Comparison of ENCODE assay signal across 9 cellular contexts in the genomic region with DNA sequence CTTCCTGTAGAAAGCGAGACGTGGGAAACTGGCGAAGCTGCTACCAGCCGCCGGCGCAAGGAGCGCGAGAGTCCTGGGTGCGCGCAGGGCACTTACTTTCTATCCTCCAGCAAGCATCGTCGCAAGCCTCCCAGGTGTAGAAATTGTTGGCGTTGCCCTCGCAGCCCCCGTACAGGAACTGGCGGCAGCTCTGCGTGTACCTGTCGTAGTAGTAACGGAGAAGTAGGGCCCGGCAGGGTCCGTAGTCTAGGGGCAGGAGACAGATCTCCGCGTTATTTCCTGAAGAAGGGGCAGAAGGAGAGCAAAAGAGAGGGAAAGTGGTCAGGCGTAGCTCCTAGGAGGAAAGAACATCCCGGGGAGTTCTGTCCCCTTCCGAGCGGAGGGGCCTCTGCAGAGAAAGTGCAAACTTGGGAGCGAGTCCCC. TPM values are rescaled to one million over a fixed set of nuclear protein-coding genes. Genes with fewer than 3 reads are reported as not detected.
A peak's percentile ranks its signal among the peaks of the same experiment; 100 is the strongest.
DNase-seq lines count a peak whose midpoint lies in the region; ATAC-seq and TF ChIP-seq lines count a peak whose summit lies in the region.
"Had no signal": no experiment of that assay in that cellular context is flagged by ENCODE, and none has a peak within 500 bp of the region (broad histone marks: within the 10 kb centered on the region; RNA-seq: fewer than 3 reads in every experiment).

No MANE protein-coding gene starts in this region.

- no peak overlapping the region for H3K27ac Mint-ChIP-seq in T-cell
- H3K27ac Mint-ChIP-seq: dendritic cell treated with granulocyte-macrophage colony-stimulating factor and Interleukin-4, amounts not matched to agents 40 ng/mL and 50 ng/mL, for 4 days had no signal

- H3K27me3 ChIP-seq in ovary, result no peaks in the 10 kb centered on the region

- H3K27me3 Mint-ChIP-seq in T-cell, result peaks cover 47 to 50% of the 10 kb centered on the region in 2 donors

- H3K36me3 ChIP-seq in ovary, result no peaks in the 10 kb centered on the region

- H3K4me1 ChIP-seq in ovary (ENCODE audit: insufficient read depth), result peaks cover 4% of the 10 kb centered on the region

- CTCF ChIA-PET in T-cell (lab: Charles Lee), result no interaction called here

- H3K27ac ChIP-seq in ovary, result peak overlapping the region; percentile 75 to 82

- no peaks in the 10 kb centered on the region for H3K9me3 Mint-ChIP-seq in T-cell
- H3K9me3 Mint-ChIP-seq: dendritic cell treated with granulocyte-macrophage colony-stimulating factor and Interleukin-4, amounts not matched to agents 40 ng/mL and 50 ng/mL, for 4 days had no signal

- DNase-seq in activated CD8-positive, alpha-beta memory T cell treated with anti-CD3 and anti-CD28 coated beads, Interleukin-2, amount 50 U/mL, for 48 hours, result peak; percentile 53
- no peak for DNase-seq in activated CD8-positive, alpha-beta memory T cell treated with anti-CD3 and anti-CD28 coated beads, Interleukin-2, amount 50 U/mL, for 4 hours
- no peak for DNase-seq in T-cell
- peak; percentile 50 to 78 for DNase-seq in foreskin fibroblast
- peak; percentile 49 to 73 (median 64) for DNase-seq in ovary
- no peak for DNase-seq in stimulated activated CD4-positive, alpha-beta T cell treated with anti-CD3 and anti-CD28 coated beads, Interleukin-1b, Interleukin-23, amount 100 ng/mL, for 48 hours

- no peaks in the 10 kb centered on the region for H3K9me3 ChIP-seq in ovary

- TF ChIP-seq EP300 in ovary (IDR thresholded peaks at IDR 0.05), result no peak

- H3K4me1 Mint-ChIP-seq in T-cell, result peaks cover 9 to 12% (median 10%) of the 10 kb centered on the region in 3 donors

- POLR2A ChIA-PET in T-cell (lab: Charles Lee), result no interaction called here

- peak overlapping the region; percentile 69 for H3K4me3 ChIP-seq in foreskin fibroblast (ENCODE audit: low read depth in 1 of 2, low read length in 2 of 2)
- H3K4me3 ChIP-seq in ovary, result peak overlapping the region; percentile 58

- no peak for TF ChIP-seq CTCF in foreskin fibroblast (IDR thresholded peaks at IDR 0.05; ENCODE audit: low read depth, low read length)
- peak in 2 of 3 donors; percentile 9 to 11 for TF ChIP-seq CTCF in ovary (IDR thresholded peaks at IDR 0.05)

- TF ChIP-seq POLR2A in ovary (IDR thresholded peaks at IDR 0.05), result no peak

- intact Hi-C loops in ovary (cut with DNase I), result loop anchor here in 2 of 4 donors (5.0 to 10.0 kb wide), 3 partner anchors 195 to 385 kb away; no protein-coding TSS in a partner anchor

- WGBS in ovary, 3 donors, result 0 to 1% (median 1%) methylated on average over 27 to 28 of the region's 28 CpGs

- ATAC-seq in HG02970 (IDR thresholded peaks at IDR 0.05; ENCODE audit: low FRiP score, unreplicated experiment), result peak; percentile 45
- ATAC-seq in T-cell (replicated peaks in 1 of 4), result no peak
- no peak for ATAC-seq in esophagus mucosa

- H3K4me3 Mint-ChIP-seq in T-cell, result peak overlapping the region in 2 of 3 donors; percentile 51 to 75
- H3K4me3 Mint-ChIP-seq: dendritic cell treated with granulocyte-macrophage colony-stimulating factor and Interleukin-4, amounts not matched to agents 40 ng/mL and 50 ng/mL, for 4 days had no signal

- H3K36me3 Mint-ChIP-seq in T-cell, result no peaks in the 10 kb centered on the region

RNA-seq across cellular contexts. Expression of a gene that starts 0.5 kb away (rescaled TPM):
- under 1 TPM in 2 of 5 donors, not detected in 3; 0.23 to 0.51 TPM for total RNA-seq in T-cell
- total RNA-seq in ovary, result 100 to 1,000 TPM in 2 of 7 donors, 10 to 100 TPM in 5; 22.9 to 126 (median 47.2) TPM
- polyA plus RNA-seq in ovary, result 10 to 100 TPM; 27.0 to 31.8 TPM
- total RNA-seq in esophagus mucosa, result 0.24 TPM

RNA-seq across cellular contexts. Expression of a gene that starts 16.3 kb away (rescaled TPM):
- total RNA-seq in T-cell (not detected), ovary (under 1 TPM in 4 of 7 donors, not detected in 3; 0.41 to 0.92 (median 0.78) TPM), esophagus mucosa (0.08 TPM)
- polyA plus RNA-seq in ovary, result under 1 TPM in 1 of 2 donors, not detected in 1; 0.42 TPM

RNA-seq across cellular contexts. Expression of a gene that starts 31.5 kb away (rescaled TPM):
- total RNA-seq in T-cell, result under 1 TPM in 3 of 5 donors, not detected in 2; 0.09 to 0.35 (median 0.12) TPM
- 10 to 100 TPM; 34.8 to 70.7 (median 46.3) TPM for total RNA-seq in ovary
- polyA plus RNA-seq in ovary, result 10 to 100 TPM; 56.4 to 81.0 TPM
- total RNA-seq in esophagus mucosa, result 1.4 TPM

Comparison
In these comparisons a context has a peak if more than half of its experiments do, and no peak if none do; other contexts are left out.
1. DNase-seq: peak in activated CD8-positive, alpha-beta memory T cell treated with anti-CD3 and anti-CD28 coated beads, Interleukin-2, amount 50 U/mL, for 48 hours (single experiment), foreskin fibroblast (2 of 2) and ovary (5 of 5); none in activated CD8-positive, alpha-beta memory T cell treated with anti-CD3 and anti-CD28 coated beads, Interleukin-2, amount 50 U/mL, for 4 hours (single experiment), T-cell (0 of 34) and stimulated activated CD4-positive, alpha-beta T cell treated with anti-CD3 and anti-CD28 coated beads, Interleukin-1b, Interleukin-23, amount 100 ng/mL, for 48 hours (single experiment).
2. RNA of a gene that starts 0.5 kb away (total RNA-seq): 22.9 to 126 TPM in ovary; 0.24 TPM in esophagus mucosa (single experiment) and 0.23 to 0.51 TPM in T-cell; every median in the first group is over 10 times any median in the second.
3. RNA of a gene that starts 31.5 kb away (total RNA-seq): 34.8 to 70.7 TPM in ovary; 1.4 TPM in esophagus mucosa (single experiment) and 0.09 to 0.35 TPM in T-cell; every median in the first group is over 10 times any median in the second.